ENCODE assay signal across 9 cellular contexts in the genomic region with DNA sequence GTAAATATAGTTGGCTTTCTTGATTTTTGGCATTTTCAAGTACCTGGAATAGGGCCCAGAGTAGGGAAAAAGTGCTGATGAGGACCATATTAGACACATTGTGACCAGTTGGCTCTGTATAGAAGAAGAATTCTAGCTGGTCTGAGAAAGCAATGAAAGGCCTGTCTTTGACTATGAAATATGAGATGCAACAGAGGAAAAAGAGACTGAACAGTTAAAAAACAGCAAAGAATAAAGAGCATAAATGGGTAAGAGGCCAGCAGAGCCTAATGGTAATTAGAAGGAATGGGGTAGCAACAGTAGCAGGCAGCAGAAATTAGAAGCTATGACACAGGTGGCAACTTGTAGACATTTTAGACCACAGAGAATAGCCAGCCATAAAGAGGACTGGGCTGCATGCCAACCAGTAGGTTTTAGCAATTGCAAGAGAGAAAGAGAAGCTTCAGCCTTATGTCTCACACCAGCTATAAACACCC.
DNase-seq lines count a peak whose midpoint lies in the region; ATAC-seq and TF ChIP-seq lines count a peak whose summit lies in the region.
"Had no signal": no experiment of that assay in that cellular context is flagged by ENCODE, and none has a peak within 500 bp of the region (broad histone marks: within the 10 kb centered on the region; RNA-seq: fewer than 3 reads in every experiment).

No MANE protein-coding gene starts in this region.

- peaks cover 35% of the 10 kb centered on the region for H3K36me3 Mint-ChIP-seq in activated T-cell treated with anti-CD3 and anti-CD28 coated beads, Interleukin-2, amount 50 U/mL, for 24 hours (ENCODE audit: low read depth)

- no peak overlapping the region for H3K27ac Mint-ChIP-seq in activated T-cell treated with anti-CD3 and anti-CD28 coated beads, Interleukin-2, amount 50 U/mL, for 24 hours
- H3K27ac Mint-ChIP-seq: activated naive CD8-positive, alpha-beta T cell had no signal

- DNase-seq in NCI-H510A treated with DMSO at 0.1 percent for 48 hours (lab: John Stamatoyannopoulos, UW) (peak; percentile 97), fibroblast of mammary gland (ENCODE audit: low read depth) (peak; percentile 20), T-helper 9 cell (no peak)
- no peak for DNase-seq in stimulated activated CD8-positive, alpha-beta memory T cell treated with anti-CD3 and anti-CD28 coated beads, Interleukin-4, amount 100 ng/mL, for 48 hours
- DNase-seq in activated T-cell treated with anti-CD3 and anti-CD28 coated beads, Interleukin-2, amount 50 U/mL, for 24 hours, result no peak

- H3K4me1 Mint-ChIP-seq in activated T-cell treated with anti-CD3 and anti-CD28 coated beads, Interleukin-2, amount 50 U/mL, for 24 hours (ENCODE audit: low read depth), result peaks cover 11% of the 10 kb centered on the region

- H3K9me3 Mint-ChIP-seq in activated T-cell treated with anti-CD3 and anti-CD28 coated beads, Interleukin-2, amount 50 U/mL, for 24 hours, result peaks cover 6% of the 10 kb centered on the region

- no peak for TF ChIP-seq CTCF in fibroblast of mammary gland (conservative IDR thresholded peaks at IDR 0.05; ENCODE audit: control insufficient read depth, insufficient read depth, low read depth, low read length)

- no peaks in the 10 kb centered on the region for H3K27me3 Mint-ChIP-seq in activated T-cell treated with anti-CD3 and anti-CD28 coated beads, Interleukin-2, amount 50 U/mL, for 24 hours
- H3K27me3 Mint-ChIP-seq: activated naive CD8-positive, alpha-beta T cell had no signal

- no peak overlapping the region for H3K4me3 ChIP-seq in fibroblast of mammary gland (ENCODE audit: control insufficient read depth, low read depth, low read length)

- no peak overlapping the region for H3K4me3 Mint-ChIP-seq in activated T-cell treated with anti-CD3 and anti-CD28 coated beads, Interleukin-2, amount 50 U/mL, for 24 hours
- H3K4me3 Mint-ChIP-seq: activated naive CD8-positive, alpha-beta T cell had no signal

- ATAC-seq in GM18498 (IDR thresholded peaks at IDR 0.05; ENCODE audit: unreplicated experiment) (peak; percentile 93), HG03521 (IDR thresholded peaks at IDR 0.05; ENCODE audit: unreplicated experiment) (peak; percentile 64)
- no peak for ATAC-seq in activated CD4-positive, CD25-positive, alpha-beta regulatory T cell treated with anti-CD3 and anti-CD28 coated beads, Interleukin-2, amount 50 U/mL, for 24 hours

Comparison
In these comparisons a context has a peak if more than half of its experiments do, and no peak if none do; other contexts are left out.
1. ATAC-seq: peak in GM18498 (single experiment) and HG03521 (single experiment); none in activated CD4-positive, CD25-positive, alpha-beta regulatory T cell treated with anti-CD3 and anti-CD28 coated beads, Interleukin-2, amount 50 U/mL, for 24 hours (0 of 2).
2. DNase-seq: peak in NCI-H510A treated with DMSO at 0.1 percent for 48 hours (single experiment) and fibroblast of mammary gland (single experiment); none in stimulated activated CD8-positive, alpha-beta memory T cell treated with anti-CD3 and anti-CD28 coated beads, Interleukin-4, amount 100 ng/mL, for 48 hours (single experiment), T-helper 9 cell (single experiment) and activated T-cell treated with anti-CD3 and anti-CD28 coated beads, Interleukin-2, amount 50 U/mL, for 24 hours (single experiment).